ENCODE assay signal across 8 cellular contexts in genomic region chr15:39919740-39920509, GRCh38. TPM values are rescaled to one million over a fixed set of nuclear protein-coding genes. Genes with fewer than 3 reads are reported as not detected.
DNase-seq lines count a peak whose midpoint lies in the region; ATAC-seq and TF ChIP-seq lines count a peak whose summit lies in the region.

Gene GPR176, minus strand, starts transcription at chr15:39920266. Its CDS starts 240 bp downstream, at chr15:39920026.

- peak within 1 kb of the TSS; percentile 52 to 76 for H3K9ac ChIP-seq in mucosa of rectum (ENCODE audit: low read depth in 1 of 2, low read length in 2 of 2)

- no peaks in the 10 kb centered on the region for H3K4me1 Mint-ChIP-seq in activated T-helper 17 cell treated with anti-CD3 and anti-CD28 coated beads, Interleukin-2, amount 50 U/mL, for 72 hours

- H3K4me3 ChIP-seq in esophagus squamous epithelium: peak within 1 kb of the TSS; percentile 52 to 78 (median 72)
- peak within 1 kb of the TSS; percentile 75 to 76 for H3K4me3 ChIP-seq in mucosa of rectum (ENCODE audit: low read length in 2 of 2)
- H3K4me3 ChIP-seq in tibial artery: peak within 1 kb of the TSS; percentile 60 to 64

- H3K27ac Mint-ChIP-seq in activated T-helper 17 cell treated with anti-CD3 and anti-CD28 coated beads, Interleukin-2, amount 50 U/mL, for 72 hours: peak within 1 kb of the TSS; percentile 65

- TF ChIP-seq POLR2A in esophagus squamous epithelium (IDR thresholded peaks at IDR 0.05): peak in 2 of 4 donors; percentile 15 to 38

- DNase-seq in C1 segment of cervical spinal cord (lab: John Stamatoyannopoulos, UW) (peak in 10 of 14 donors; percentile 9 to 71 (median 27)), NCI-H226 (peak; percentile 77), esophagus squamous epithelium (lab: John Stamatoyannopoulos, UW) (no peak), tibial artery (peak; percentile 81 to 89), NCI-H2107 (lab: John Stamatoyannopoulos, UW) (no peak)

- TF ChIP-seq CTCF in esophagus squamous epithelium (IDR thresholded peaks at IDR 0.05) (no peak), tibial artery (IDR thresholded peaks at IDR 0.05) (no peak)

- H3K4me3 Mint-ChIP-seq in activated T-helper 17 cell treated with anti-CD3 and anti-CD28 coated beads, Interleukin-2, amount 50 U/mL, for 72 hours: peak within 1 kb of the TSS; percentile 84

- H3K27ac ChIP-seq in esophagus squamous epithelium: peak within 1 kb of the TSS; percentile 62 to 87 (median 79)
- peak within 1 kb of the TSS; percentile 47 to 52 for H3K27ac ChIP-seq in mucosa of rectum (ENCODE audit: low read depth in 2 of 2, low read length in 2 of 2)
- peak within 1 kb of the TSS; percentile 86 to 89 for H3K27ac ChIP-seq in tibial artery

- no peaks in the 10 kb centered on the region for H3K36me3 ChIP-seq in esophagus squamous epithelium
- H3K36me3 ChIP-seq in mucosa of rectum (ENCODE audit: control insufficient read depth in 2 of 2, insufficient read depth in 2 of 2, low read length in 2 of 2): no peaks in the 10 kb centered on the region
- no peaks in the 10 kb centered on the region for H3K36me3 ChIP-seq in tibial artery

- peak; percentile 4 for ATAC-seq in GM21528 (IDR thresholded peaks at IDR 0.05; ENCODE audit: low FRiP score, unreplicated experiment)
- ATAC-seq in activated T-helper 17 cell treated with anti-CD3 and anti-CD28 coated beads, Interleukin-2, amount 50 U/mL, for 72 hours (replicated peaks): peak; percentile 15

- 0% methylated on average over 4 to 7 of the region's 84 CpGs for WGBS in esophagus squamous epithelium, 2 donors

- intact Hi-C loops in esophagus squamous epithelium (cut with DNase I) (loop anchor here (10.0 kb wide), 1 partner anchor 55 kb away; no protein-coding TSS in a partner anchor), tibial artery (cut with DNase I; ENCODE audit: low total_unique reads) (no loop called here)

- no peaks in the 10 kb centered on the region for H3K9me3 ChIP-seq in esophagus squamous epithelium
- H3K9me3 ChIP-seq in mucosa of rectum (ENCODE audit: control insufficient read depth in 2 of 2, low read length in 2 of 2): no peaks in the 10 kb centered on the region
- no peaks in the 10 kb centered on the region for H3K9me3 ChIP-seq in tibial artery

- no peaks in the 10 kb centered on the region for H3K9me3 Mint-ChIP-seq in activated T-helper 17 cell treated with anti-CD3 and anti-CD28 coated beads, Interleukin-2, amount 50 U/mL, for 72 hours

- H3K36me3 Mint-ChIP-seq in activated T-helper 17 cell treated with anti-CD3 and anti-CD28 coated beads, Interleukin-2, amount 50 U/mL, for 72 hours (ENCODE audit: low read depth): no peaks in the 10 kb centered on the region

- peaks cover 19% of the 10 kb centered on the region for H3K27me3 Mint-ChIP-seq in activated T-helper 17 cell treated with anti-CD3 and anti-CD28 coated beads, Interleukin-2, amount 50 U/mL, for 72 hours

- H3K4me1 ChIP-seq in esophagus squamous epithelium: peaks cover 12 to 25% (median 13%) of the 10 kb centered on the region in 3 donors
- peaks cover 5 to 8% of the 10 kb centered on the region in 2 donors for H3K4me1 ChIP-seq in mucosa of rectum (ENCODE audit: control insufficient read depth in 2 of 2, insufficient read depth in 2 of 2, low read length in 2 of 2)
- H3K4me1 ChIP-seq in tibial artery: peaks cover 0 to 23% (median 4%) of the 10 kb centered on the region in 4 donors

- peaks cover 0 to 45% (median 5%) of the 10 kb centered on the region in 4 donors for H3K27me3 ChIP-seq in esophagus squamous epithelium
- H3K27me3 ChIP-seq in mucosa of rectum (ENCODE audit: control insufficient read depth in 2 of 2, insufficient read depth in 2 of 2, low read length in 2 of 2): peaks cover 17 to 21% of the 10 kb centered on the region in 2 donors
- no peaks in the 10 kb centered on the region for H3K27me3 ChIP-seq in tibial artery

RNA-seq across cellular contexts. Expression of gene GPR176, which starts in this region (rescaled TPM):
- under 1 TPM; 0.09 to 0.24 TPM for total RNA-seq in activated T-helper 17 cell treated with anti-CD3 and anti-CD28 coated beads, Interleukin-2, amount 50 U/mL, for 72 hours
- 1 to 10 TPM in 3 of 4 donors, not detected in 1; 1.1 to 5.0 (median 4.0) TPM for total RNA-seq in esophagus squamous epithelium

Comparison
In these comparisons a context has a peak if more than half of its experiments do, and no peak if none do; other contexts are left out.
1. Peak in ATAC-seq in activated T-helper 17 cell treated with anti-CD3 and anti-CD28 coated beads, Interleukin-2, amount 50 U/mL, for 72 hours; RNA of the gene not detected or under 1 TPM.
2. DNase-seq: peak in C1 segment of cervical spinal cord (10 of 14), NCI-H226 (single experiment) and tibial artery (2 of 2); none in esophagus squamous epithelium (single experiment) and NCI-H2107 (single experiment).
3. Peak in every context shown above with its lines, with median percentiles within 50 percentile points of each other: H3K27ac ChIP-seq and H3K4me3 ChIP-seq.